34 cellular contexts compared by ENCODE assay signal in genomic region chr11:123388640-123389039, GRCh38.
"Had no signal": no experiment of that assay in that cellular context is flagged by ENCODE, and none has a peak within 500 bp of the region (broad histone marks: within the 10 kb centered on the region; RNA-seq: fewer than 3 reads in every experiment).

No MANE protein-coding gene starts in this region.

- H3K36me3 ChIP-seq: MG63 had no signal

- DNase-seq: Karpas-422, Kasumi-1, MG63, MM.1S, MV-4-11, NCI-H1048, NCI-H1092, NCI-H1092 treated with DMSO at 0.1 percent for 48 hours, NCI-H1105, NCI-H1105 treated with DMSO at 0.1 percent for 48 hours, NCI-H1417, NCI-H1417 treated with DMSO at 0.1 percent for 48 hours, NCI-H1436, NCI-H1436 treated with DMSO at 0.1 percent for 48 hours, NCI-H146, NCI-H1694, NCI-H1694 treated with DMSO at 0.1 percent for 48 hours, NCI-H187, NCI-H187 treated with DMSO at 0.1 percent for 48 hours, NCI-H1930, NCI-H2029, NCI-H2029 treated with DMSO at 0.1 percent for 48 hours, NCI-H2081, NCI-H2081 treated with DMSO at 0.1 percent for 48 hours, NCI-H2107, NCI-H2171, NCI-H2171 treated with DMSO at 0.1 percent for 48 hours, NCI-H2227 treated with DMSO at 0.1 percent for 48 hours, NCI-H226, NCI-H345, NCI-H446, NCI-H446 treated with DMSO at 0.1 percent for 48 hours, NCI-H510A, NCI-H510A treated with DMSO at 0.1 percent for 48 hours had no signal

- H3K27me3 ChIP-seq: MG63 had no signal

- H3K4me3 ChIP-seq: MG63 had no signal

- H3K9me3 ChIP-seq: MG63 had no signal
